In genomic region chr17:69828087-69828486, GRCh38 we compare ENCODE assay signal across 17 cellular contexts.
DNase-seq lines count a peak whose midpoint lies in the region; ATAC-seq, FAIRE-seq and TF ChIP-seq lines count a peak whose summit lies in the region.
"Had no signal": no experiment of that assay in that cellular context is flagged by ENCODE, and none has a peak within 500 bp of the region (broad histone marks: within the 10 kb centered on the region; RNA-seq: fewer than 3 reads in every experiment).

No MANE protein-coding gene starts in this region.

- H3K9me3 ChIP-seq in body of pancreas: no peaks in the 10 kb centered on the region
- H3K9me3 ChIP-seq: vagina had no signal

- WGBS in body of pancreas, 2 donors: 19 to 30% methylated on average over 6 of the region's 6 CpGs

- no peak for FAIRE-seq in GM19239 (lab: Jason Lieb, UNC)
- FAIRE-seq: GM12891 had no signal

- no peaks in the 10 kb centered on the region for H3K27me3 ChIP-seq in body of pancreas
- H3K27me3 ChIP-seq: cardiac muscle cell, vagina had no signal

- CTCF ChIA-PET in HEK293T (lab: Yijun Ruan, JAX): no interaction called here

- no peak for TF ChIP-seq POLR2A in body of pancreas (IDR thresholded peaks at IDR 0.05)

- POLR2A ChIA-PET in HEK293T (lab: Yijun Ruan, JAX): no interaction called here

- no peak overlapping the region for H3K27ac ChIP-seq in body of pancreas
- H3K27ac ChIP-seq: cardiac muscle cell, vagina had no signal

- TF ChIP-seq CTCF in body of pancreas (IDR thresholded peaks at IDR 0.05): no peak

- DNase-seq in Right ventricle myocardium inferior (ENCODE audit: missing footprints) (no peak), cardiac septum (ENCODE audit: low spot score) (no peak), body of pancreas (peak; percentile 26 to 60 (median 34)), left cardiac atrium (peak; percentile 62), stromal cell of bone marrow (ENCODE audit: low read depth) (peak; percentile 83), HEK293T (ENCODE audit: extremely low spot score) (no peak), GM19239 (ENCODE audit: insufficient read length, low spot score) (no peak), GM19240 (ENCODE audit: insufficient read length, low spot score) (no peak)
- DNase-seq: ACHN; activated CD4-positive, alpha-beta T cell treated with anti-CD3 and anti-CD28 coated beads, Interleukin-2, amount 50 U/mL, for 1 hour; DMS 273 treated with DMSO at 0.1 percent for 48 hours; natural killer cell; NCI-H2107 had no signal

- H3K4me1 ChIP-seq in body of pancreas: peaks cover 7% of the 10 kb centered on the region
- H3K4me1 ChIP-seq: vagina had no signal

- intact Hi-C loops in Right ventricle myocardium inferior (cut with DNase I): no loop called here
- intact Hi-C loops in cardiac septum (cut with DNase I): no loop called here
- intact Hi-C loops in body of pancreas (cut with DNase I): no loop called here
- intact Hi-C loops in left cardiac atrium (cut with DNase I): no loop called here

- ATAC-seq in Right ventricle myocardium inferior (peak; percentile 50), body of pancreas (peak; percentile 21), left cardiac atrium (peak; percentile 15 to 55)
- ATAC-seq: activated T-helper 17 cell treated with anti-CD3 and anti-CD28 coated beads, Interleukin-2, amount 50 U/mL, for 72 hours; natural killer cell had no signal

- H3K4me3 ChIP-seq in body of pancreas: no peak overlapping the region
- H3K4me3 ChIP-seq: cardiac muscle cell, vagina had no signal

- H3K36me3 ChIP-seq in body of pancreas (replicated peaks in 1 of 2; ENCODE audit: insufficient read depth in 1 of 2, low read depth in 2 of 2): no peaks in the 10 kb centered on the region
- H3K36me3 ChIP-seq: cardiac muscle cell, vagina had no signal

TF ChIP-seq in HEK293T, 16 proteins besides CTCF, POLR2A, EP300 and RAD21:
- TF ChIP-seq CTBP1 (IDR thresholded peaks at IDR 0.05; ENCODE audit: borderline replicate concordance) (no peak), TARDBP (IDR thresholded peaks at IDR 0.05) (no peak), SP1 (IDR thresholded peaks at IDR 0.05) (no peak)

Comparison
In these comparisons a context has a peak if more than half of its experiments do, and no peak if none do; other contexts are left out.
1. DNase-seq: peak in body of pancreas (4 of 4), left cardiac atrium (single experiment) and stromal cell of bone marrow (single experiment); none in Right ventricle myocardium inferior (single experiment), cardiac septum (single experiment), HEK293T (single experiment), GM19239 (single experiment) and GM19240 (single experiment).
2. Peak in every context shown above with its lines, with median percentiles within 50 percentile points of each other: ATAC-seq.